ENCODE assay signal across 17 cellular contexts in genomic region chr21:40640427-40640826, GRCh38.
DNase-seq lines count a peak whose midpoint lies in the region; ATAC-seq, FAIRE-seq and TF ChIP-seq lines count a peak whose summit lies in the region.
"Had no signal": no experiment of that assay in that cellular context is flagged by ENCODE, and none has a peak within 500 bp of the region (broad histone marks: within the 10 kb centered on the region; RNA-seq: fewer than 3 reads in every experiment).

No MANE protein-coding gene starts in this region.

- no peaks in the 10 kb centered on the region for H3K79me2 ChIP-seq in H1 (ENCODE audit: control insufficient read depth in 1 of 2, insufficient read depth in 2 of 2, low read length in 2 of 2)

- no peak for TF ChIP-seq RAD21 in H1 (IDR thresholded peaks at IDR 0.05 in 1 of 2, conservative IDR thresholded peaks at IDR 0.05 in 1 of 2; ENCODE audit: low read depth in 2 of 2, low read length in 2 of 2)

- H3K4ac ChIP-seq in H1 (replicated peaks; ENCODE audit: insufficient read length, low read depth, low read length) = no peak overlapping the region

- no peaks in the 10 kb centered on the region for H3K27me3 ChIP-seq in H1 (replicated peaks in 1 of 4; ENCODE audit: control insufficient read depth in 3 of 4, extremely low read depth in 1 of 4, insufficient read depth in 3 of 4, low read length in 3 of 4)

- no peak for TF ChIP-seq CTCF in H1 (IDR thresholded peaks at IDR 0.05; ENCODE audit: control extremely low read depth in 1 of 3, insufficient read depth in 1 of 3, low read depth in 1 of 3, low read length in 3 of 3)

- H2BK120ac ChIP-seq in H1 (replicated peaks; ENCODE audit: low read depth, low read length) = no peak overlapping the region

- H2BK15ac ChIP-seq in H1 (ENCODE audit: low read length) = no peak overlapping the region

- H3K4me2 ChIP-seq in H1 (ENCODE audit: insufficient read depth in 1 of 2, low read depth in 2 of 2, low read length in 2 of 2) = no peak overlapping the region
- H3K4me2 ChIP-seq: GM23338 had no signal

- TF ChIP-seq EP300 in H1 (IDR thresholded peaks at IDR 0.05; ENCODE audit: borderline replicate concordance in 1 of 2, low read depth in 2 of 2, low read length in 2 of 2) = no peak

- POLR2A ChIA-PET in H1 (lab: Charles Lee; ENCODE audit: partially characterized antibody) = no interaction called here

- H3K36me3 ChIP-seq in H1 (ENCODE audit: control insufficient read depth in 2 of 4, insufficient read depth in 4 of 4, low read length in 3 of 4) = no peaks in the 10 kb centered on the region

- no peaks in the 10 kb centered on the region for H3K23me2 ChIP-seq in H1 (ENCODE audit: low read depth, low read length)

- no peaks in the 10 kb centered on the region for H3K79me1 ChIP-seq in H1 (ENCODE audit: low read depth, low read length)

- whole genome bisulfite sequencing in H1 (ENCODE audit: extremely low coverage in 1 of 2, insufficient coverage in 1 of 2, insufficient read length in 1 of 2, insufficient replicate concordance in 2 of 2, low coverage in 1 of 2, low lambda C conversion rate in 2 of 2, missing lambda C conversion rate in 1 of 2), 2 experiments = 89% methylated on average over 7 of the region's 7 CpGs; no CpG with 5 or more reads in 1 of the 2 experiments

- CTCF ChIA-PET in H1 (lab: Charles Lee; ENCODE audit: partially characterized antibody) = interaction anchor here (0.5 kb wide), 1 partner anchor 12 kb away, joined by 3 read pairs; no protein-coding TSS in a partner anchor

- H3K4me3 ChIP-seq in H1 (ENCODE audit: extremely low read depth in 1 of 4, insufficient read depth in 2 of 4, low read depth in 3 of 4, low read length in 4 of 4) = no peak overlapping the region
- H3K4me3 ChIP-seq: GM23338, K562 had no signal

- no peak overlapping the region for H2BK5ac ChIP-seq in H1 (ENCODE audit: low read depth, low read length)

- H2BK12ac ChIP-seq in H1 (ENCODE audit: low read depth, low read length) = no peak overlapping the region

- H3K9me3 ChIP-seq in H1 (ENCODE audit: insufficient read depth in 2 of 2, low read depth in 1 of 2, low read length in 1 of 2) = peaks cover 0 to 2% of the 10 kb centered on the region in 2 experiments; a peak in 1 of 4 replicates

- H4K8ac ChIP-seq in H1 (ENCODE audit: extremely low read depth, insufficient read depth, low read length) = no peak overlapping the region

- no peak overlapping the region for H3K27ac ChIP-seq in H1 (ENCODE audit: low read depth, low read length)

- no peak overlapping the region for H2AK5ac ChIP-seq in H1 (ENCODE audit: low read depth, low read length)

- FAIRE-seq in H1 (lab: Jason Lieb, UNC) = no peak
- FAIRE-seq: D721Med, GM12892, K562, RCC 7860 had no signal

- no peak overlapping the region for H4K5ac ChIP-seq in H1 (ENCODE audit: insufficient read length, low read depth, low read length)

- no peak overlapping the region for H3K23ac ChIP-seq in H1 (ENCODE audit: insufficient read length)

- H3K9ac ChIP-seq in H1 (replicated peaks in 1 of 4; ENCODE audit: extremely low read depth in 1 of 4, low read depth in 3 of 4, low read length in 3 of 4) = no peak overlapping the region

- no peak overlapping the region for H3K56ac ChIP-seq in H1 (replicated peaks; ENCODE audit: insufficient read length, low read depth, low read length)

- no peak overlapping the region for H3K18ac ChIP-seq in H1 (ENCODE audit: extremely low read depth, low read length)

- H3K4me1 ChIP-seq in H1 (replicated peaks in 1 of 4; ENCODE audit: control insufficient read depth in 3 of 4, insufficient read depth in 4 of 4, low read length in 3 of 4) = no peaks in the 10 kb centered on the region

- no peak overlapping the region for H3K14ac ChIP-seq in H1 (ENCODE audit: insufficient read length)

- no peak overlapping the region for H2BK20ac ChIP-seq in H1 (ENCODE audit: low read length)

- ATAC-seq in HG03095 (IDR thresholded peaks at IDR 0.05; ENCODE audit: unreplicated experiment) (no peak), GM18520 (IDR thresholded peaks at IDR 0.05; ENCODE audit: unreplicated experiment) (no peak)
- ATAC-seq: GM23338, K562 had no signal

- no peak overlapping the region for H4K91ac ChIP-seq in H1 (replicated peaks; ENCODE audit: insufficient read length, low read length)

- TF ChIP-seq POLR2A in H1 (IDR thresholded peaks at IDR 0.05; ENCODE audit: control extremely low read depth in 1 of 2, low read depth in 2 of 2, low read length in 2 of 2) = no peak

- no peaks in the 10 kb centered on the region for H4K20me1 ChIP-seq in H1 (replicated peaks in 1 of 2; ENCODE audit: control insufficient read depth in 1 of 2, insufficient read depth in 2 of 2, low read length in 2 of 2)

- DNase-seq in NCI-H82 (lab: John Stamatoyannopoulos, UW) (peak; percentile 39), NCI-H82 treated with DMSO at 0.1 percent for 48 hours (lab: John Stamatoyannopoulos, UW; ENCODE audit: unreplicated experiment) (no peak), NCI-H2171 treated with DMSO at 0.1 percent for 48 hours (lab: John Stamatoyannopoulos, UW) (peak; percentile 80), H1 (ENCODE audit: low read depth in 1 of 2, low spot score in 2 of 2) (no peak), DMS153 treated with DMSO at 0.1 percent for 48 hours (lab: John Stamatoyannopoulos, UW; ENCODE audit: unreplicated experiment) (no peak)
- DNase-seq: CD4-positive, alpha-beta memory T cell; NCI-H187 treated with DMSO at 0.1 percent for 48 hours; NCI-H2227 treated with DMSO at 0.1 percent for 48 hours; NCI-H774; SHP77 treated with DMSO at 0.1 percent for 48 hours had no signal

- 0 out of 2 replicates have a peak overlapping the region, but pooled peaks have one; percentile 22 for H2AFZ ChIP-seq in H1 (ENCODE audit: low read length)
- H2AFZ ChIP-seq: GM23338 had no signal

TF ChIP-seq in H1, 55 proteins besides CTCF, POLR2A, EP300 and RAD21:
- no peak for TF ChIP-seq TBP (IDR thresholded peaks at IDR 0.05; ENCODE audit: low read depth, low read length)
- TF ChIP-seq EZH2 (IDR thresholded peaks at IDR 0.05; ENCODE audit: low read depth, low read length, severe bottlenecking) = no peak
- no peak for TF ChIP-seq CREB1 (IDR thresholded peaks at IDR 0.05)
- no peak for TF ChIP-seq KDM5A (IDR thresholded peaks at IDR 0.05; ENCODE audit: low read length)
- TF ChIP-seq SAP30 (IDR thresholded peaks at IDR 0.05; ENCODE audit: insufficient read depth, insufficient replicate concordance, low read length) = no peak
- TF ChIP-seq ATF3 (IDR thresholded peaks at IDR 0.05; ENCODE audit: insufficient read depth, low read depth, low read length) = no peak
- TF ChIP-seq RFX5 (IDR thresholded peaks at IDR 0.05; ENCODE audit: borderline replicate concordance, low read depth, low read length) = no peak
- TF ChIP-seq MAFK (IDR thresholded peaks at IDR 0.05; ENCODE audit: low read depth, low read length) = no peak

Comparison
In these comparisons a context has a peak if more than half of its experiments do, and no peak if none do; other contexts are left out.
1. DNase-seq: peak in NCI-H82 (single experiment) and NCI-H2171 treated with DMSO at 0.1 percent for 48 hours (single experiment); none in NCI-H82 treated with DMSO at 0.1 percent for 48 hours (single experiment), H1 (0 of 2) and DMS153 treated with DMSO at 0.1 percent for 48 hours (single experiment).